ENCODE assay signal across 8 cellular contexts in genomic region chr4:38675167-38676121, GRCh38. TPM values are rescaled to one million over a fixed set of nuclear protein-coding genes. Genes with fewer than 3 reads are reported as not detected.
DNase-seq lines count a peak whose midpoint lies in the region; ATAC-seq and TF ChIP-seq lines count a peak whose summit lies in the region.

No MANE protein-coding gene starts in this region.

- H2AFZ ChIP-seq in MM.1S (ENCODE audit: low read length) = no peak overlapping the region

- H3K9ac ChIP-seq in MM.1S (ENCODE audit: low read length) = no peak overlapping the region

- H3K9me3 ChIP-seq in BE2C = no peaks in the 10 kb centered on the region
- no peaks in the 10 kb centered on the region for H3K9me3 ChIP-seq in MM.1S (replicated peaks; ENCODE audit: insufficient read depth, low read length)
- H3K9me3 ChIP-seq in neutrophil = no peaks in the 10 kb centered on the region

- peaks cover 39% of the 10 kb centered on the region for H3K4me1 ChIP-seq in BE2C
- peaks cover 50% of the 10 kb centered on the region for H3K4me1 ChIP-seq in MM.1S (ENCODE audit: low read length)
- peaks cover 52 to 57% of the 10 kb centered on the region in 2 experiments for H3K4me1 ChIP-seq in neutrophil (ENCODE audit: control insufficient read depth in 1 of 2, insufficient read depth in 1 of 2, low read depth in 1 of 2, low read length in 1 of 2)

- H3K4me3 ChIP-seq in BE2C (ENCODE audit: low read depth, low read length) (no peak overlapping the region), MM.1S (ENCODE audit: low read length) (no peak overlapping the region), fibroblast of villous mesenchyme (ENCODE audit: low read depth, low read length) (no peak overlapping the region), neutrophil (ENCODE audit: low read depth in 1 of 2, low read length in 1 of 2) (peak overlapping the region in 1 of 2 experiments; percentile 35)

- H4K20me1 ChIP-seq in MM.1S (ENCODE audit: insufficient read depth, low read length) = peaks cover 18% of the 10 kb centered on the region; the same call in 1 of the 2 replicates

- peak overlapping the region; percentile 38; the same call in 1 of the 2 replicates for H3K4me2 ChIP-seq in MM.1S (ENCODE audit: low read depth, low read length)

- H3K36me3 ChIP-seq in BE2C (peaks cover 9% of the 10 kb centered on the region), MM.1S (replicated peaks; ENCODE audit: insufficient read depth, low read length) (no peaks in the 10 kb centered on the region), neutrophil (peaks cover 3% of the 10 kb centered on the region)

- H3K9me2 ChIP-seq in MM.1S (replicated peaks; ENCODE audit: insufficient read depth, low read length) = no peaks in the 10 kb centered on the region

- peak; percentile 62 for ATAC-seq in GM21367 (IDR thresholded peaks at IDR 0.05; ENCODE audit: unreplicated experiment)

- H3K79me2 ChIP-seq in MM.1S (ENCODE audit: low read length) = peaks cover 100% of the 10 kb centered on the region

- H3K27me3 ChIP-seq in BE2C (no peaks in the 10 kb centered on the region), MM.1S (replicated peaks; ENCODE audit: insufficient read depth, low read length) (no peaks in the 10 kb centered on the region), neutrophil (no peaks in the 10 kb centered on the region)

- DNase-seq in BE2C = peak; percentile 81
- DNase-seq in MM.1S = peak; percentile 87
- DNase-seq in SIG-M5 (lab: John Stamatoyannopoulos, UW) = peak; percentile 1
- DNase-seq in activated effector memory CD4-positive, alpha-beta T cell treated with Interleukin-2 at 50 U/mL for 16 hours = peak; percentile 63
- peak; percentile 89 for DNase-seq in fibroblast of villous mesenchyme (ENCODE audit: low read depth)
- peak; percentile 63 for DNase-seq in stromal cell of bone marrow (ENCODE audit: low read depth)

- peaks cover 40% of the 10 kb centered on the region for H3F3A ChIP-seq in MM.1S (ENCODE audit: insufficient read depth, low read length)

- H3K27ac ChIP-seq in MM.1S (ENCODE audit: low read length) = peak overlapping the region; percentile 31; the same call in 1 of the 2 replicates
- H3K27ac ChIP-seq in neutrophil = peak overlapping the region; percentile 87

- TF ChIP-seq CTCF in BE2C (IDR thresholded peaks at IDR 0.05; ENCODE audit: low read depth, low read length) (peak; percentile 93), MM.1S (IDR thresholded peaks at IDR 0.05; ENCODE audit: low read length) (peak; percentile 88), fibroblast of villous mesenchyme (IDR thresholded peaks at IDR 0.05; ENCODE audit: insufficient read depth, low read depth, low read length) (peak; percentile 86), neutrophil (IDR thresholded peaks at IDR 0.05) (peak; percentile 94)

RNA-seq across cellular contexts. Expression of gene KLF3, which starts 11.4 kb away (rescaled TPM):
- 4.2 TPM for polyA plus RNA-seq in BE2C (2012; ENCODE audit: insufficient read depth, insufficient read length, low read depth)
- total RNA-seq in fibroblast of villous mesenchyme = 22.2 and 24.2 TPM in 2 replicates

Comparison
In these comparisons a context has a peak if more than half of its experiments do, and no peak if none do; other contexts are left out.
1. DNase-seq: peak in every context shown above with its lines; median percentile 89 in fibroblast of villous mesenchyme; 87 in MM.1S; 81 in BE2C; 63 in activated effector memory CD4-positive, alpha-beta T cell treated with Interleukin-2 at 50 U/mL for 16 hours; 63 in stromal cell of bone marrow; 1 in SIG-M5.